Comparison of ENCODE assay signal across 13 cellular contexts in the genomic region with DNA sequence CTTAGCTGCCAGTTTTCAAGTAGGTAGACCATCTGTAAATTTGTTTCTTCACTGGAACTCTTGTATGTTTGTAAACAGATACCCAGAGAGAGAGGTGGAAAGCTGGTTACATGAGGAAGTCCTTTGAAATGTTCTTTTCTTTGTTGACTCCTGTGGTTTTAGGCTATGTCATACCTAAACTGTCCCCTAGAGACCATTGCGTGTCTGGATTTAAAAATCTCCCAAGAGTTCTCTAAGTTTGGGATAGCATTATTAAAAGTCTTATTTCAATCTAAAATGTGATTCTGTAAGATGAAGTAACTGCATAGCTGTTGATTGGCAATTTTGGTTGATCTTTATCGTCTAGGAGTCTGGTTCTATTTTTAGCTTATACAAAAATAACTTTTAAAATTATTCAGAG.
A peak's percentile ranks its signal among the peaks of the same experiment; 100 is the strongest.
DNase-seq lines count a peak whose midpoint lies in the region; ATAC-seq, FAIRE-seq and TF ChIP-seq lines count a peak whose summit lies in the region.
"Had no signal": no experiment of that assay in that cellular context is flagged by ENCODE, and none has a peak within 500 bp of the region (broad histone marks: within the 10 kb centered on the region; RNA-seq: fewer than 3 reads in every experiment).

No MANE protein-coding gene starts in this region.

- intact Hi-C loops in breast epithelium (cut with DNase I; ENCODE audit: low total_unique reads) (no loop called here), spleen (cut with DNase I; ENCODE audit: low total_unique reads) (loop anchor here (10.0 kb wide), 1 partner anchor 286 kb away; the partner anchor contains the start of gene FNDC3B)

- no peaks in the 10 kb centered on the region for H3K27me3 ChIP-seq in breast epithelium
- no peaks in the 10 kb centered on the region for H3K27me3 ChIP-seq in spleen (replicated peaks in 1 of 7)
- H3K27me3 ChIP-seq: body of pancreas, thyroid gland had no signal

- peak; percentile 46 for ATAC-seq in HG03565 (IDR thresholded peaks at IDR 0.05; ENCODE audit: unreplicated experiment)
- ATAC-seq: body of pancreas had no signal

- FAIRE-seq in HTR-8/SVneo (lab: Jason Lieb, UNC), result no peak

- peaks cover 8 to 20% of the 10 kb centered on the region in 2 donors for H3K4me1 ChIP-seq in breast epithelium
- peaks cover 0 to 51% (median 27%) of the 10 kb centered on the region in 6 donors for H3K4me1 ChIP-seq in spleen

- peak; percentile 51 for DNase-seq in DMS153 (lab: John Stamatoyannopoulos, UW)
- no peak for DNase-seq in DMS153 treated with DMSO at 0.1 percent for 48 hours (lab: John Stamatoyannopoulos, UW; ENCODE audit: unreplicated experiment)
- DNase-seq in breast epithelium (ENCODE audit: low spot score in 2 of 2), result no peak
- DNase-seq in spleen, result no peak
- DNase-seq in HTR-8/SVneo (ENCODE audit: insufficient read length, low spot score), result no peak
- no peak for DNase-seq in glutamatergic neuron
- DNase-seq in medulla oblongata (ENCODE audit: extremely low spot score), result no peak
- DNase-seq: 8988T, body of pancreas, NCI-H1105, SHP77 treated with DMSO at 0.1 percent for 48 hours, thyroid gland had no signal

- 43 to 57% (median 44%) methylated on average over 2 of the region's 2 CpGs for WGBS in spleen, 5 donors

- peaks cover 20% of the 10 kb centered on the region for H3K4me1 Mint-ChIP-seq in glutamatergic neuron (ENCODE audit: low read depth, unreplicated experiment)

- H3K36me3 ChIP-seq in breast epithelium (no peaks in the 10 kb centered on the region), spleen (peaks cover 0 to 76% (median 8%) of the 10 kb centered on the region in 6 donors)

- no peak for TF ChIP-seq POLR2A in breast epithelium (IDR thresholded peaks at IDR 0.05)
- no peak for TF ChIP-seq POLR2A in spleen (IDR thresholded peaks at IDR 0.05)

- H3K4me3 Mint-ChIP-seq in glutamatergic neuron (ENCODE audit: unreplicated experiment), result no peak overlapping the region

- no peak overlapping the region for H3K27ac Mint-ChIP-seq in glutamatergic neuron (ENCODE audit: unreplicated experiment)

- H3K27me3 Mint-ChIP-seq in glutamatergic neuron (ENCODE audit: unreplicated experiment), result peaks cover 11% of the 10 kb centered on the region

- H3K4me3 ChIP-seq in breast epithelium (no peak overlapping the region), spleen (no peak overlapping the region)
- H3K4me3 ChIP-seq: body of pancreas, thyroid gland had no signal

- H3K36me3 Mint-ChIP-seq in glutamatergic neuron (ENCODE audit: unreplicated experiment), result no peaks in the 10 kb centered on the region

- H3K9me3 ChIP-seq in breast epithelium, result no peaks in the 10 kb centered on the region
- H3K9me3 ChIP-seq in spleen, result no peaks in the 10 kb centered on the region
- H3K9me3 ChIP-seq: body of pancreas, thyroid gland had no signal

- peaks cover 8% of the 10 kb centered on the region for H3K9me3 Mint-ChIP-seq in glutamatergic neuron (ENCODE audit: unreplicated experiment)

- peak; percentile 46 to 61 (median 59) for TF ChIP-seq CTCF in breast epithelium (IDR thresholded peaks at IDR 0.05)
- TF ChIP-seq CTCF in spleen (IDR thresholded peaks at IDR 0.05 in 8 of 11, conservative IDR thresholded peaks at IDR 0.05 in 3 of 11), result peak in 1 of 11 experiments; percentile 30
- no peak for TF ChIP-seq CTCF in glutamatergic neuron (IDR thresholded peaks at IDR 0.05; ENCODE audit: partially characterized antibody, unreplicated experiment)

- H3K27ac ChIP-seq in breast epithelium, result peak overlapping the region; percentile 49 to 72
- H3K27ac ChIP-seq in spleen, result peak overlapping the region in 6 of 8 donors; percentile 22 to 83 (median 65)
- H3K27ac ChIP-seq: thyroid gland had no signal
